Comparison of ENCODE assay signal across 1 cellular context in the genomic region with DNA sequence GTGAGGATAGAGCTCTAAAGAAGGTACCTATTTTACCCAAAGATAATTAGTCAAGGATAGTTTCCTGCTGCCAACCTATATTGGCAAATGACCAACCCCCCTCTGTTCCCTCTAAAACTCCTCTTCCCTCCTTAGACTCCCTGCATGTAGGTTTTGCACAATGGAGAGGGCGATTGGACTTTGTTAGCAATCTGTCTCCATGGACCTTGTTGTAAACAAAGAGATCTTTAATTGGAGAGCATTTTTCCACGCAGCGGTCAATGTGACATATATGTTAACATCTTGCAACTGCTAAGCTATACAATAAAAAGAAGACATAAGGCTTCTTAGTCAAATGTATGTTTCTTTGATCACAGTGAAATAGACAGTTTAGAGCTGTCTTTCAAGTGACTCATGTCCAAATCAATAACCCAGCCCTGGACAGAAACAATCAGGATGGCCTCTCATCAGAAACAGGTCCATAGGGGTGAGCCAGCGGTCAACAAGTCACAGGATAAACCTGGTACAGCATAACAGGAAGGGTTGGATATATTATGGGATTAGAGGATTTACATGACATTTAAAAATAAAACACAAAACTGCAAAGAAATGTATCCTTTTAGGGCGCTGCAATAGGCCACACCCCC.
TF ChIP-seq lines count a peak whose summit lies in the region.

No MANE protein-coding gene starts in this region.

TF ChIP-seq in HepG2, 621 proteins besides CTCF, POLR2A, EP300 and RAD21 (continued from another document and continues in another):
- TF ChIP-seq, protein P1, sequence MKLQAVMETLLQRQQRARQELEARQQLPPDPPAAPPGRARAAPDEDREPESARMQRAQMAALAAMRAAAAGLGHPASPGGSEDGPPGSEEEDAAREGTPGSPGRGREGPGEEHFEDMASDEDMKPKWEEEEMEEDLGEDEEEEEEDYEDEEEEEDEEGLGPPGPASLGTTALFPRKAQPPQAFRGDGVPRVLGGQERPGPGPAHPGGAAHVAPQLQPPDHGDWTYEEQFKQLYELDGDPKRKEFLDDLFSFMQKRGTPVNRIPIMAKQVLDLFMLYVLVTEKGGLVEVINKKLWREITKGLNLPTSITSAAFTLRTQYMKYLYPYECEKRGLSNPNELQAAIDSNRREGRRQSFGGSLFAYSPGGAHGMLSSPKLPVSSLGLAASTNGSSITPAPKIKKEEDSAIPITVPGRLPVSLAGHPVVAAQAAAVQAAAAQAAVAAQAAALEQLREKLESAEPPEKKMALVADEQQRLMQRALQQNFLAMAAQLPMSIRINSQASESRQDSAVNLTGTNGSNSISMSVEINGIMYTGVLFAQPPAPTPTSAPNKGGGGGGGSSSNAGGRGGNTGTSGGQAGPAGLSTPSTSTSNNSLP (IDR thresholded peaks at IDR 0.05; ENCODE audit: low read depth, low read length) = 0 out of 2 replicates have a peak, but pooled peaks have one; percentile 34
- TF ChIP-seq ZNF34 (CRISPR knock-in tag; IDR thresholded peaks at IDR 0.05; ENCODE audit: borderline replicate concordance) = no peak
- TF ChIP-seq ZNF468 (CRISPR knock-in tag; IDR thresholded peaks at IDR 0.05) = no peak
- no peak for TF ChIP-seq MLLT10 (CRISPR knock-in tag; IDR thresholded peaks at IDR 0.05)
- no peak for TF ChIP-seq HOXA7 (CRISPR knock-in tag; IDR thresholded peaks at IDR 0.05)
- TF ChIP-seq ZBTB38 (CRISPR knock-in tag; IDR thresholded peaks at IDR 0.05) = no peak
- no peak for TF ChIP-seq KDM1A (CRISPR knock-in tag; IDR thresholded peaks at IDR 0.05)
- TF ChIP-seq SAP130 (CRISPR knock-in tag; IDR thresholded peaks at IDR 0.05; ENCODE audit: low read depth) = peak; percentile 53
- TF ChIP-seq ETS1 (CRISPR knock-in tag; IDR thresholded peaks at IDR 0.05) = no peak
- no peak for TF ChIP-seq ZNF773 (CRISPR knock-in tag; IDR thresholded peaks at IDR 0.05; ENCODE audit: borderline replicate concordance)
- no peak for TF ChIP-seq SRSF1 (optimal IDR thresholded peaks at IDR 0.05; ENCODE audit: low read depth, low read length)
- no peak for TF ChIP-seq YY1 (IDR thresholded peaks at IDR 0.05; ENCODE audit: insufficient read depth, insufficient replicate concordance, low read depth, low read length)
- 0 out of 2 replicates have a peak, but pooled peaks have one; percentile 16 for TF ChIP-seq KAT2B (IDR thresholded peaks at IDR 0.05; ENCODE audit: borderline replicate concordance, low read depth, low read length)
- TF ChIP-seq, protein P2, sequence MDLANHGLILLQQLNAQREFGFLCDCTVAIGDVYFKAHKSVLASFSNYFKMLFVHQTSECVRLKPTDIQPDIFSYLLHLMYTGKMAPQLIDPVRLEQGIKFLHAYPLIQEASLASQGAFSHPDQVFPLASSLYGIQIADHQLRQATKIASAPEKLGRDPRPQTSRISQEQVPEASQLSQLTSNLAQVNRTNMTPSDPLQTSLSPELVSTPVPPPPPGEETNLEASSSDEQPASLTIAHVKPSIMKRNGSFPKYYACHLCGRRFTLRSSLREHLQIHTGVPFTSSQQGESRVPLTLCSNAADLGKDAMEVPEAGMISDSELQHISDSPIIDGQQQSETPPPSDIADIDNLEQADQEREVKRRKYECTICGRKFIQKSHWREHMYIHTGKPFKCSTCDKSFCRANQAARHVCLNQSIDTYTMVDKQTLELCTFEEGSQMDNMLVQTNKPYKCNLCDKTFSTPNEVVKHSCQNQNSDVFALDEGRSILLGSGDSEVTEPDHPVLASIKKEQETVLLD (CRISPR knock-in tag; IDR thresholded peaks at IDR 0.05; ENCODE audit: low read depth) = no peak
- TF ChIP-seq RXRA (CRISPR knock-in tag; IDR thresholded peaks at IDR 0.05) = peak; percentile 20; the same call in 1 of the 2 replicates
- TF ChIP-seq ZNF776 (CRISPR knock-in tag; IDR thresholded peaks at IDR 0.05) = no peak
- no peak for TF ChIP-seq DZIP1 (CRISPR knock-in tag; IDR thresholded peaks at IDR 0.05)
- TF ChIP-seq, protein P3, sequence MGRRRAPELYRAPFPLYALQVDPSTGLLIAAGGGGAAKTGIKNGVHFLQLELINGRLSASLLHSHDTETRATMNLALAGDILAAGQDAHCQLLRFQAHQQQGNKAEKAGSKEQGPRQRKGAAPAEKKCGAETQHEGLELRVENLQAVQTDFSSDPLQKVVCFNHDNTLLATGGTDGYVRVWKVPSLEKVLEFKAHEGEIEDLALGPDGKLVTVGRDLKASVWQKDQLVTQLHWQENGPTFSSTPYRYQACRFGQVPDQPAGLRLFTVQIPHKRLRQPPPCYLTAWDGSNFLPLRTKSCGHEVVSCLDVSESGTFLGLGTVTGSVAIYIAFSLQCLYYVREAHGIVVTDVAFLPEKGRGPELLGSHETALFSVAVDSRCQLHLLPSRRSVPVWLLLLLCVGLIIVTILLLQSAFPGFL (CRISPR knock-in tag; IDR thresholded peaks at IDR 0.05) = no peak
- TF ChIP-seq TEAD2 (CRISPR knock-in tag; IDR thresholded peaks at IDR 0.05) = no peak
- TF ChIP-seq, protein P4, sequence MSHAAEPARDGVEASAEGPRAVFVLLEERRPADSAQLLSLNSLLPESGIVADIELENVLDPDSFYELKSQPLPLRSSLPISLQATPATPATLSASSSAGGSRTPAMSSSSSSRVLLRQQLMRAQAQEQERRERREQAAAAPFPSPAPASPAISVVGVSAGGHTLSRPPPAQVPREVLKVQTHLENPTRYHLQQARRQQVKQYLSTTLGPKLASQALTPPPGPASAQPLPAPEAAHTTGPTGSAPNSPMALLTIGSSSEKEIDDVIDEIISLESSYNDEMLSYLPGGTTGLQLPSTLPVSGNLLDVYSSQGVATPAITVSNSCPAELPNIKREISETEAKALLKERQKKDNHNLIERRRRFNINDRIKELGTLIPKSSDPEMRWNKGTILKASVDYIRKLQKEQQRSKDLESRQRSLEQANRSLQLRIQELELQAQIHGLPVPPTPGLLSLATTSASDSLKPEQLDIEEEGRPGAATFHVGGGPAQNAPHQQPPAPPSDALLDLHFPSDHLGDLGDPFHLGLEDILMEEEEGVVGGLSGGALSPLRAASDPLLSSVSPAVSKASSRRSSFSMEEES (CRISPR knock-in tag; IDR thresholded peaks at IDR 0.05) = no peak
- no peak for TF ChIP-seq ARNT (IDR thresholded peaks at IDR 0.05)
- TF ChIP-seq SALL2 (CRISPR knock-in tag; IDR thresholded peaks at IDR 0.05) = no peak
- TF ChIP-seq MED1 (CRISPR knock-in tag; IDR thresholded peaks at IDR 0.05) = 0 out of 2 replicates have a peak, but pooled peaks have one; percentile 20
- no peak for TF ChIP-seq ZBTB1 (CRISPR knock-in tag; IDR thresholded peaks at IDR 0.05; ENCODE audit: borderline replicate concordance)
- TF ChIP-seq CEBPB (IDR thresholded peaks at IDR 0.05; ENCODE audit: borderline replicate concordance, low read depth, low read length) = no peak
- TF ChIP-seq SMARCC2 (IDR thresholded peaks at IDR 0.05) = no peak
- TF ChIP-seq JUND (CRISPR knock-in tag; IDR thresholded peaks at IDR 0.05) = peak; percentile 68; the same call in 1 of the 2 replicates
- TF ChIP-seq KDM5B (CRISPR knock-in tag; IDR thresholded peaks at IDR 0.05; ENCODE audit: borderline replicate concordance) = no peak
- TF ChIP-seq TCF7 (IDR thresholded peaks at IDR 0.05; ENCODE audit: low read depth) = peak; percentile 53
- TF ChIP-seq ELF3 (CRISPR knock-in tag; IDR thresholded peaks at IDR 0.05) = no peak
- no peak for TF ChIP-seq ZNF280B (CRISPR knock-in tag; IDR thresholded peaks at IDR 0.05; ENCODE audit: borderline replicate concordance)
- TF ChIP-seq PAXIP1 (CRISPR knock-in tag; conservative IDR thresholded peaks at IDR 0.05) = peak; percentile 36; the same call in 1 of the 2 replicates
- TF ChIP-seq, protein P5, sequence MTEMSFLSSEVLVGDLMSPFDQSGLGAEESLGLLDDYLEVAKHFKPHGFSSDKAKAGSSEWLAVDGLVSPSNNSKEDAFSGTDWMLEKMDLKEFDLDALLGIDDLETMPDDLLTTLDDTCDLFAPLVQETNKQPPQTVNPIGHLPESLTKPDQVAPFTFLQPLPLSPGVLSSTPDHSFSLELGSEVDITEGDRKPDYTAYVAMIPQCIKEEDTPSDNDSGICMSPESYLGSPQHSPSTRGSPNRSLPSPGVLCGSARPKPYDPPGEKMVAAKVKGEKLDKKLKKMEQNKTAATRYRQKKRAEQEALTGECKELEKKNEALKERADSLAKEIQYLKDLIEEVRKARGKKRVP (CRISPR knock-in tag; IDR thresholded peaks at IDR 0.05) = no peak
- no peak for TF ChIP-seq GATAD1 (CRISPR knock-in tag; IDR thresholded peaks at IDR 0.05)
- 0 out of 2 replicates have a peak, but pooled peaks have one; percentile 34 for TF ChIP-seq POGZ (CRISPR knock-in tag; IDR thresholded peaks at IDR 0.05)
- TF ChIP-seq, protein P6, sequence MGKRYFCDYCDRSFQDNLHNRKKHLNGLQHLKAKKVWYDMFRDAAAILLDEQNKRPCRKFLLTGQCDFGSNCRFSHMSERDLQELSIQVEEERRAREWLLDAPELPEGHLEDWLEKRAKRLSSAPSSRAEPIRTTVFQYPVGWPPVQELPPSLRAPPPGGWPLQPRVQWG (CRISPR knock-in tag; IDR thresholded peaks at IDR 0.05; ENCODE audit: borderline replicate concordance, low read depth) = no peak
- TF ChIP-seq ISX (CRISPR knock-in tag; conservative IDR thresholded peaks at IDR 0.05) = no peak
- TF ChIP-seq ZNF703 (CRISPR knock-in tag; IDR thresholded peaks at IDR 0.05; ENCODE audit: borderline replicate concordance) = no peak
- TF ChIP-seq ELF4 (CRISPR knock-in tag; IDR thresholded peaks at IDR 0.05; ENCODE audit: borderline replicate concordance) = no peak
- no peak for TF ChIP-seq ZNF33B (CRISPR knock-in tag; IDR thresholded peaks at IDR 0.05)
- TF ChIP-seq POLR2G (IDR thresholded peaks at IDR 0.05; ENCODE audit: low read depth, low read length) = no peak
- no peak for TF ChIP-seq ADNP (CRISPR knock-in tag; IDR thresholded peaks at IDR 0.05)
- no peak for TF ChIP-seq ZNF605 (CRISPR knock-in tag; IDR thresholded peaks at IDR 0.05)
- TF ChIP-seq NFIC (IDR thresholded peaks at IDR 0.05; ENCODE audit: low read length) = peak; percentile 35; the same call in 1 of the 2 replicates
- no peak for TF ChIP-seq MXI1 (IDR thresholded peaks at IDR 0.05; ENCODE audit: borderline replicate concordance, low read depth, low read length)
- TF ChIP-seq ZNF432 (CRISPR knock-in tag; IDR thresholded peaks at IDR 0.05; ENCODE audit: borderline replicate concordance) = no peak
